Comparison of ENCODE assay signal across 1 cellular context in the genomic region with DNA sequence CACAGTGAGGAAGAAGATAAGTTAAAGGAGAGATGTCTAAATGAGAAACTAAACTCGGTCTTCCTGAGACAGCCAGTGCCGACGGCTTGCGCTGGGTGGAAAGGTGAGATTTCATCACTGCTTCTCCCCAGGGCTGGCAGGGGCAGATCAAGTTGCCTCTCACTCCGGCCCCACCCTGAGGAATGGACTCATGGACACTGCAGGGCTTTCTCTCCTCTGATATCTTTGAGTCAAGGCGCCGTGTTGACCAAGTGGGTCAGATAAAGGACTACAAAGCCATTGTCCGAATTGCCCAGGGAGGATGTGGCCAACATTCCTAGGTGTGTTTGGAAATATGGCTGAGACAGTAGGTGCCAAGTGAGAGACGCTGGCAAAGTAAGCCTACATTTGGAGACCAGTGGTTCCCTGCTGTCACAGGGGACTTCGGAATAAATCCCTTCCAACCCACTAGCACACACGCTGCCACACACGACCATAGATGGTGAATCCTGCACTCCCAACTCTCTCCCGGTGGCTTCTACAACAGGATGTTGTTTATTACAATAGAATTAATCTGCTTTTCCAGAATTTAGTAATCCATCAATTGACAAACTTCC.
TF ChIP-seq lines count a peak whose summit lies in the region.

No MANE protein-coding gene starts in this region.

TF ChIP-seq in HepG2, 621 proteins besides CTCF, POLR2A, EP300 and RAD21 (continued from another document and continues in another):
- TF ChIP-seq, protein P1, sequence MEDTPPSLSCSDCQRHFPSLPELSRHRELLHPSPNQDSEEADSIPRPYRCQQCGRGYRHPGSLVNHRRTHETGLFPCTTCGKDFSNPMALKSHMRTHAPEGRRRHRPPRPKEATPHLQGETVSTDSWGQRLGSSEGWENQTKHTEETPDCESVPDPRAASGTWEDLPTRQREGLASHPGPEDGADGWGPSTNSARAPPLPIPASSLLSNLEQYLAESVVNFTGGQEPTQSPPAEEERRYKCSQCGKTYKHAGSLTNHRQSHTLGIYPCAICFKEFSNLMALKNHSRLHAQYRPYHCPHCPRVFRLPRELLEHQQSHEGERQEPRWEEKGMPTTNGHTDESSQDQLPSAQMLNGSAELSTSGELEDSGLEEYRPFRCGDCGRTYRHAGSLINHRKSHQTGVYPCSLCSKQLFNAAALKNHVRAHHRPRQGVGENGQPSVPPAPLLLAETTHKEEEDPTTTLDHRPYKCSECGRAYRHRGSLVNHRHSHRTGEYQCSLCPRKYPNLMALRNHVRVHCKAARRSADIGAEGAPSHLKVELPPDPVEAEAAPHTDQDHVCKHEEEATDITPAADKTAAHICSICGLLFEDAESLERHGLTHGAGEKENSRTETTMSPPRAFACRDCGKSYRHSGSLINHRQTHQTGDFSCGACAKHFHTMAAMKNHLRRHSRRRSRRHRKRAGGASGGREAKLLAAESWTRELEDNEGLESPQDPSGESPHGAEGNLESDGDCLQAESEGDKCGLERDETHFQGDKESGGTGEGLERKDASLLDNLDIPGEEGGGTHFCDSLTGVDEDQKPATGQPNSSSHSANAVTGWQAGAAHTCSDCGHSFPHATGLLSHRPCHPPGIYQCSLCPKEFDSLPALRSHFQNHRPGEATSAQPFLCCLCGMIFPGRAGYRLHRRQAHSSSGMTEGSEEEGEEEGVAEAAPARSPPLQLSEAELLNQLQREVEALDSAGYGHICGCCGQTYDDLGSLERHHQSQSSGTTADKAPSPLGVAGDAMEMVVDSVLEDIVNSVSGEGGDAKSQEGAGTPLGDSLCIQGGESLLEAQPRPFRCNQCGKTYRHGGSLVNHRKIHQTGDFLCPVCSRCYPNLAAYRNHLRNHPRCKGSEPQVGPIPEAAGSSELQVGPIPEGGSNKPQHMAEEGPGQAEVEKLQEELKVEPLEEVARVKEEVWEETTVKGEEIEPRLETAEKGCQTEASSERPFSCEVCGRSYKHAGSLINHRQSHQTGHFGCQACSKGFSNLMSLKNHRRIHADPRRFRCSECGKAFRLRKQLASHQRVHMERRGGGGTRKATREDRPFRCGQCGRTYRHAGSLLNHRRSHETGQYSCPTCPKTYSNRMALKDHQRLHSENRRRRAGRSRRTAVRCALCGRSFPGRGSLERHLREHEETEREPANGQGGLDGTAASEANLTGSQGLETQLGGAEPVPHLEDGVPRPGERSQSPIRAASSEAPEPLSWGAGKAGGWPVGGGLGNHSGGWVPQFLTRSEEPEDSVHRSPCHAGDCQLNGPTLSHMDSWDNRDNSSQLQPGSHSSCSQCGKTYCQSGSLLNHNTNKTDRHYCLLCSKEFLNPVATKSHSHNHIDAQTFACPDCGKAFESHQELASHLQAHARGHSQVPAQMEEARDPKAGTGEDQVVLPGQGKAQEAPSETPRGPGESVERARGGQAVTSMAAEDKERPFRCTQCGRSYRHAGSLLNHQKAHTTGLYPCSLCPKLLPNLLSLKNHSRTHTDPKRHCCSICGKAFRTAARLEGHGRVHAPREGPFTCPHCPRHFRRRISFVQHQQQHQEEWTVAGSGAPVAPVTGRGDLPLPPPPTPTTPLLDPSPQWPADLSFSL (CRISPR knock-in tag; IDR thresholded peaks at IDR 0.05), result no peak
- no peak for TF ChIP-seq ARNT2 (CRISPR knock-in tag; IDR thresholded peaks at IDR 0.05; ENCODE audit: low read depth)
- TF ChIP-seq HMG20A (CRISPR knock-in tag; IDR thresholded peaks at IDR 0.05; ENCODE audit: borderline replicate concordance), result no peak
- TF ChIP-seq CENPX (CRISPR knock-in tag; IDR thresholded peaks at IDR 0.05), result no peak
- peak; percentile 78 for TF ChIP-seq SIX4 (CRISPR knock-in tag; IDR thresholded peaks at IDR 0.05)
- TF ChIP-seq U2AF2 (IDR thresholded peaks at IDR 0.05; ENCODE audit: low read depth, low read length), result no peak
- TF ChIP-seq MYC (CRISPR knock-in tag; IDR thresholded peaks at IDR 0.05; ENCODE audit: borderline replicate concordance), result no peak
- TF ChIP-seq ZNF83 (CRISPR knock-in tag; IDR thresholded peaks at IDR 0.05; ENCODE audit: borderline replicate concordance), result no peak
- no peak for TF ChIP-seq ZNF501 (CRISPR knock-in tag; IDR thresholded peaks at IDR 0.05)
- TF ChIP-seq ATRX (CRISPR knock-in tag; IDR thresholded peaks at IDR 0.05; ENCODE audit: borderline replicate concordance), result no peak
- TF ChIP-seq, protein P2, sequence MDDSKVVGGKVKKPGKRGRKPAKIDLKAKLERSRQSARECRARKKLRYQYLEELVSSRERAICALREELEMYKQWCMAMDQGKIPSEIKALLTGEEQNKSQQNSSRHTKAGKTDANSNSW (CRISPR knock-in tag; IDR thresholded peaks at IDR 0.05; ENCODE audit: borderline replicate concordance), result no peak
- no peak for TF ChIP-seq AGO1 (IDR thresholded peaks at IDR 0.05; ENCODE audit: low read depth, low read length, poor library complexity, severe bottlenecking)
- TF ChIP-seq TRIM24 (CRISPR knock-in tag; IDR thresholded peaks at IDR 0.05), result no peak
- TF ChIP-seq RXRA (CRISPR knock-in tag; IDR thresholded peaks at IDR 0.05), result peak; percentile 28; the same call in 1 of the 2 replicates
- peak; percentile 46 for TF ChIP-seq TCF7 (IDR thresholded peaks at IDR 0.05; ENCODE audit: low read depth)
- TF ChIP-seq, protein P3, sequence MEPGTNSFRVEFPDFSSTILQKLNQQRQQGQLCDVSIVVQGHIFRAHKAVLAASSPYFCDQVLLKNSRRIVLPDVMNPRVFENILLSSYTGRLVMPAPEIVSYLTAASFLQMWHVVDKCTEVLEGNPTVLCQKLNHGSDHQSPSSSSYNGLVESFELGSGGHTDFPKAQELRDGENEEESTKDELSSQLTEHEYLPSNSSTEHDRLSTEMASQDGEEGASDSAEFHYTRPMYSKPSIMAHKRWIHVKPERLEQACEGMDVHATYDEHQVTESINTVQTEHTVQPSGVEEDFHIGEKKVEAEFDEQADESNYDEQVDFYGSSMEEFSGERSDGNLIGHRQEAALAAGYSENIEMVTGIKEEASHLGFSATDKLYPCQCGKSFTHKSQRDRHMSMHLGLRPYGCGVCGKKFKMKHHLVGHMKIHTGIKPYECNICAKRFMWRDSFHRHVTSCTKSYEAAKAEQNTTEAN (CRISPR knock-in tag; conservative IDR thresholded peaks at IDR 0.05), result no peak
- TF ChIP-seq, protein P4, sequence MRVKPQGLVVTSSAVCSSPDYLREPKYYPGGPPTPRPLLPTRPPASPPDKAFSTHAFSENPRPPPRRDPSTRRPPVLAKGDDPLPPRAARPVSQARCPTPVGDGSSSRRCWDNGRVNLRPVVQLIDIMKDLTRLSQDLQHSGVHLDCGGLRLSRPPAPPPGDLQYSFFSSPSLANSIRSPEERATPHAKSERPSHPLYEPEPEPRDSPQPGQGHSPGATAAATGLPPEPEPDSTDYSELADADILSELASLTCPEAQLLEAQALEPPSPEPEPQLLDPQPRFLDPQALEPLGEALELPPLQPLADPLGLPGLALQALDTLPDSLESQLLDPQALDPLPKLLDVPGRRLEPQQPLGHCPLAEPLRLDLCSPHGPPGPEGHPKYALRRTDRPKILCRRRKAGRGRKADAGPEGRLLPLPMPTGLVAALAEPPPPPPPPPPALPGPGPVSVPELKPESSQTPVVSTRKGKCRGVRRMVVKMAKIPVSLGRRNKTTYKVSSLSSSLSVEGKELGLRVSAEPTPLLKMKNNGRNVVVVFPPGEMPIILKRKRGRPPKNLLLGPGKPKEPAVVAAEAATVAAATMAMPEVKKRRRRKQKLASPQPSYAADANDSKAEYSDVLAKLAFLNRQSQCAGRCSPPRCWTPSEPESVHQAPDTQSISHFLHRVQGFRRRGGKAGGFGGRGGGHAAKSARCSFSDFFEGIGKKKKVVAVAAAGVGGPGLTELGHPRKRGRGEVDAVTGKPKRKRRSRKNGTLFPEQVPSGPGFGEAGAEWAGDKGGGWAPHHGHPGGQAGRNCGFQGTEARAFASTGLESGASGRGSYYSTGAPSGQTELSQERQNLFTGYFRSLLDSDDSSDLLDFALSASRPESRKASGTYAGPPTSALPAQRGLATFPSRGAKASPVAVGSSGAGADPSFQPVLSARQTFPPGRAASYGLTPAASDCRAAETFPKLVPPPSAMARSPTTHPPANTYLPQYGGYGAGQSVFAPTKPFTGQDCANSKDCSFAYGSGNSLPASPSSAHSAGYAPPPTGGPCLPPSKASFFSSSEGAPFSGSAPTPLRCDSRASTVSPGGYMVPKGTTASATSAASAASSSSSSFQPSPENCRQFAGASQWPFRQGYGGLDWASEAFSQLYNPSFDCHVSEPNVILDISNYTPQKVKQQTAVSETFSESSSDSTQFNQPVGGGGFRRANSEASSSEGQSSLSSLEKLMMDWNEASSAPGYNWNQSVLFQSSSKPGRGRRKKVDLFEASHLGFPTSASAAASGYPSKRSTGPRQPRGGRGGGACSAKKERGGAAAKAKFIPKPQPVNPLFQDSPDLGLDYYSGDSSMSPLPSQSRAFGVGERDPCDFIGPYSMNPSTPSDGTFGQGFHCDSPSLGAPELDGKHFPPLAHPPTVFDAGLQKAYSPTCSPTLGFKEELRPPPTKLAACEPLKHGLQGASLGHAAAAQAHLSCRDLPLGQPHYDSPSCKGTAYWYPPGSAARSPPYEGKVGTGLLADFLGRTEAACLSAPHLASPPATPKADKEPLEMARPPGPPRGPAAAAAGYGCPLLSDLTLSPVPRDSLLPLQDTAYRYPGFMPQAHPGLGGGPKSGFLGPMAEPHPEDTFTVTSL (CRISPR knock-in tag; IDR thresholded peaks at IDR 0.05; ENCODE audit: borderline replicate concordance), result no peak
- TF ChIP-seq, protein P5, sequence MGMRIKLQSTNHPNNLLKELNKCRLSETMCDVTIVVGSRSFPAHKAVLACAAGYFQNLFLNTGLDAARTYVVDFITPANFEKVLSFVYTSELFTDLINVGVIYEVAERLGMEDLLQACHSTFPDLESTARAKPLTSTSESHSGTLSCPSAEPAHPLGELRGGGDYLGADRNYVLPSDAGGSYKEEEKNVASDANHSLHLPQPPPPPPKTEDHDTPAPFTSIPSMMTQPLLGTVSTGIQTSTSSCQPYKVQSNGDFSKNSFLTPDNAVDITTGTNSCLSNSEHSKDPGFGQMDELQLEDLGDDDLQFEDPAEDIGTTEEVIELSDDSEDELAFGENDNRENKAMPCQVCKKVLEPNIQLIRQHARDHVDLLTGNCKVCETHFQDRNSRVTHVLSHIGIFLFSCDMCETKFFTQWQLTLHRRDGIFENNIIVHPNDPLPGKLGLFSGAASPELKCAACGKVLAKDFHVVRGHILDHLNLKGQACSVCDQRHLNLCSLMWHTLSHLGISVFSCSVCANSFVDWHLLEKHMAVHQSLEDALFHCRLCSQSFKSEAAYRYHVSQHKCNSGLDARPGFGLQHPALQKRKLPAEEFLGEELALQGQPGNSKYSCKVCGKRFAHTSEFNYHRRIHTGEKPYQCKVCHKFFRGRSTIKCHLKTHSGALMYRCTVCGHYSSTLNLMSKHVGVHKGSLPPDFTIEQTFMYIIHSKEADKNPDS (CRISPR knock-in tag; IDR thresholded peaks at IDR 0.05), result no peak
- TF ChIP-seq ZNF891 (CRISPR knock-in tag; IDR thresholded peaks at IDR 0.05), result no peak
- no peak for TF ChIP-seq MAF1 (CRISPR knock-in tag; IDR thresholded peaks at IDR 0.05; ENCODE audit: borderline replicate concordance)
- no peak for TF ChIP-seq SCMH1 (CRISPR knock-in tag; IDR thresholded peaks at IDR 0.05; ENCODE audit: borderline replicate concordance)
- TF ChIP-seq SALL1 (CRISPR knock-in tag; IDR thresholded peaks at IDR 0.05), result no peak
- no peak for TF ChIP-seq NONO (IDR thresholded peaks at IDR 0.05)
- no peak for TF ChIP-seq NONO (CRISPR knock-in tag; conservative IDR thresholded peaks at IDR 0.05)
- TF ChIP-seq TCF12 (IDR thresholded peaks at IDR 0.05), result no peak
- no peak for TF ChIP-seq TCF12 (CRISPR knock-in tag; IDR thresholded peaks at IDR 0.05)
- TF ChIP-seq, protein P6, sequence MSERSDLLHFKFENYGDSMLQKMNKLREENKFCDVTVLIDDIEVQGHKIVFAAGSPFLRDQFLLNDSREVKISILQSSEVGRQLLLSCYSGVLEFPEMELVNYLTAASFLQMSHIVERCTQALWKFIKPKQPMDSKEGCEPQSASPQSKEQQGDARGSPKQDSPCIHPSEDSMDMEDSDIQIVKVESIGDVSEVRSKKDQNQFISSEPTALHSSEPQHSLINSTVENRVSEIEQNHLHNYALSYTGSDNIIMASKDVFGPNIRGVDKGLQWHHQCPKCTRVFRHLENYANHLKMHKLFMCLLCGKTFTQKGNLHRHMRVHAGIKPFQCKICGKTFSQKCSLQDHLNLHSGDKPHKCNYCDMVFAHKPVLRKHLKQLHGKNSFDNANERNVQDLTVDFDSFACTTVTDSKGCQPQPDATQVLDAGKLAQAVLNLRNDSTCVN (CRISPR knock-in tag; IDR thresholded peaks at IDR 0.05; ENCODE audit: borderline replicate concordance), result no peak
- no peak for TF ChIP-seq ZNF296 (CRISPR knock-in tag; conservative IDR thresholded peaks at IDR 0.05)
- no peak for TF ChIP-seq ZNF672 (CRISPR knock-in tag; IDR thresholded peaks at IDR 0.05)
- TF ChIP-seq CEBPG (CRISPR knock-in tag; IDR thresholded peaks at IDR 0.05), result peak; percentile 44; the same call in 1 of the 2 replicates
- TF ChIP-seq, protein P7, sequence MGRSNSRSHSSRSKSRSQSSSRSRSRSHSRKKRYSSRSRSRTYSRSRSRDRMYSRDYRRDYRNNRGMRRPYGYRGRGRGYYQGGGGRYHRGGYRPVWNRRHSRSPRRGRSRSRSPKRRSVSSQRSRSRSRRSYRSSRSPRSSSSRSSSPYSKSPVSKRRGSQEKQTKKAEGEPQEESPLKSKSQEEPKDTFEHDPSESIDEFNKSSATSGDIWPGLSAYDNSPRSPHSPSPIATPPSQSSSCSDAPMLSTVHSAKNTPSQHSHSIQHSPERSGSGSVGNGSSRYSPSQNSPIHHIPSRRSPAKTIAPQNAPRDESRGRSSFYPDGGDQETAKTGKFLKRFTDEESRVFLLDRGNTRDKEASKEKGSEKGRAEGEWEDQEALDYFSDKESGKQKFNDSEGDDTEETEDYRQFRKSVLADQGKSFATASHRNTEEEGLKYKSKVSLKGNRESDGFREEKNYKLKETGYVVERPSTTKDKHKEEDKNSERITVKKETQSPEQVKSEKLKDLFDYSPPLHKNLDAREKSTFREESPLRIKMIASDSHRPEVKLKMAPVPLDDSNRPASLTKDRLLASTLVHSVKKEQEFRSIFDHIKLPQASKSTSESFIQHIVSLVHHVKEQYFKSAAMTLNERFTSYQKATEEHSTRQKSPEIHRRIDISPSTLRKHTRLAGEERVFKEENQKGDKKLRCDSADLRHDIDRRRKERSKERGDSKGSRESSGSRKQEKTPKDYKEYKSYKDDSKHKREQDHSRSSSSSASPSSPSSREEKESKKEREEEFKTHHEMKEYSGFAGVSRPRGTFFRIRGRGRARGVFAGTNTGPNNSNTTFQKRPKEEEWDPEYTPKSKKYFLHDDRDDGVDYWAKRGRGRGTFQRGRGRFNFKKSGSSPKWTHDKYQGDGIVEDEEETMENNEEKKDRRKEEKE (IDR thresholded peaks at IDR 0.05), result no peak
- TF ChIP-seq, protein P8, sequence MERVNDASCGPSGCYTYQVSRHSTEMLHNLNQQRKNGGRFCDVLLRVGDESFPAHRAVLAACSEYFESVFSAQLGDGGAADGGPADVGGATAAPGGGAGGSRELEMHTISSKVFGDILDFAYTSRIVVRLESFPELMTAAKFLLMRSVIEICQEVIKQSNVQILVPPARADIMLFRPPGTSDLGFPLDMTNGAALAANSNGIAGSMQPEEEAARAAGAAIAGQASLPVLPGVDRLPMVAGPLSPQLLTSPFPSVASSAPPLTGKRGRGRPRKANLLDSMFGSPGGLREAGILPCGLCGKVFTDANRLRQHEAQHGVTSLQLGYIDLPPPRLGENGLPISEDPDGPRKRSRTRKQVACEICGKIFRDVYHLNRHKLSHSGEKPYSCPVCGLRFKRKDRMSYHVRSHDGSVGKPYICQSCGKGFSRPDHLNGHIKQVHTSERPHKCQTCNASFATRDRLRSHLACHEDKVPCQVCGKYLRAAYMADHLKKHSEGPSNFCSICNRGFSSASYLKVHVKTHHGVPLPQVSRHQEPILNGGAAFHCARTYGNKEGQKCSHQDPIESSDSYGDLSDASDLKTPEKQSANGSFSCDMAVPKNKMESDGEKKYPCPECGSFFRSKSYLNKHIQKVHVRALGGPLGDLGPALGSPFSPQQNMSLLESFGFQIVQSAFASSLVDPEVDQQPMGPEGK (CRISPR knock-in tag; IDR thresholded peaks at IDR 0.05), result peak; percentile 91
- TF ChIP-seq SOX6 (IDR thresholded peaks at IDR 0.05), result no peak
- TF ChIP-seq SOX6 (CRISPR knock-in tag; IDR thresholded peaks at IDR 0.05), result peak; percentile 68
